ENCODE assay signal across 31 cellular contexts in genomic region chr22:37403267-37403960, GRCh38. TPM values are rescaled to one million over a fixed set of nuclear protein-coding genes. Genes with fewer than 3 reads are reported as not detected.
DNase-seq lines count a peak whose midpoint lies in the region; ATAC-seq and TF ChIP-seq lines count a peak whose summit lies in the region.
"Had no signal": no experiment of that assay in that cellular context is flagged by ENCODE, and none has a peak within 500 bp of the region (broad histone marks: within the 10 kb centered on the region; RNA-seq: fewer than 3 reads in every experiment).

No MANE protein-coding gene starts in this region.

- intact Hi-C loops in posterior vena cava (cut with DNase I): no loop called here

- no peak overlapping the region for H3K27ac ChIP-seq in SK-N-SH (ENCODE audit: low read depth in 2 of 2, low read length in 1 of 2)
- H3K27ac ChIP-seq: A549, breast epithelium, colonic mucosa, heart right ventricle, neutrophil, sigmoid colon, SJSA1, thoracic aorta, uterus had no signal

- peaks cover 9% of the 10 kb centered on the region for H3K27me3 Mint-ChIP-seq in glutamatergic neuron (ENCODE audit: unreplicated experiment)
- H3K27me3 Mint-ChIP-seq: activated CD4-positive, alpha-beta memory T cell treated with anti-CD3 and anti-CD28 coated beads for 36 hours had no signal

- no peaks in the 10 kb centered on the region for H3K27me3 ChIP-seq in SK-N-SH (ENCODE audit: insufficient read depth)
- H3K27me3 ChIP-seq: colonic mucosa, neutrophil, uterus had no signal

- DNase-seq in SK-N-SH: peak; percentile 76
- DNase-seq in NCI-H82 treated with DMSO at 0.1 percent for 48 hours (lab: John Stamatoyannopoulos, UW; ENCODE audit: unreplicated experiment): peak; percentile 4
- peak; percentile 79 for DNase-seq in glutamatergic neuron
- DNase-seq in posterior vena cava (ENCODE audit: low spot score): no peak
- DNase-seq in GM19238 (ENCODE audit: insufficient read length, low spot score): no peak
- DNase-seq: activated CD4-positive, alpha-beta memory T cell treated with anti-CD3 and anti-CD28 coated beads for 36 hours; activated CD4-positive, CD25-positive, alpha-beta regulatory T cell treated with anti-CD3 and anti-CD28 coated beads, Interleukin-2, amount 50 U/mL, for 72 hours; activated CD8-positive, alpha-beta memory T cell treated with anti-CD3 and anti-CD28 coated beads, Interleukin-2, amount 50 U/mL, for 4 hours; activated naive CD4-positive, alpha-beta T cell treated with anti-CD3 and anti-CD28 coated beads, Interleukin-2, amount 10 ng/mL, durations not matched to agents 7 days and 5 days; amniotic stem cell; CD4-positive, alpha-beta memory T cell; colonic mucosa; effector memory CD8-positive, alpha-beta T cell; foreskin fibroblast; heart right ventricle; left cardiac atrium; NCI-H510A; sigmoid colon; stimulated activated naive CD8-positive, alpha-beta T cell treated with anti-CD3 and anti-CD28 coated beads, Interleukin-15, Interleukin-2, amounts not matched to agents 100 U/mL and 50 U/mL, for 24 hours; uterus had no signal

- peak overlapping the region; percentile 87 for H3K27ac Mint-ChIP-seq in glutamatergic neuron (ENCODE audit: unreplicated experiment)
- H3K27ac Mint-ChIP-seq: activated CD4-positive, alpha-beta memory T cell treated with anti-CD3 and anti-CD28 coated beads for 36 hours; activated naive CD4-positive, alpha-beta T cell treated with anti-CD3 and anti-CD28 coated beads, Interleukin-2, amount 10 ng/mL, durations not matched to agents 7 days and 5 days; effector memory CD8-positive, alpha-beta T cell; T-helper 1 cell treated with Interleukin-12 subunit alpha and Interleukin-12 subunit beta and Interleukin-4 antibody, amounts not matched to agents 30 μg/mL and 1 μg/mL, for 36 hours had no signal

- no peaks in the 10 kb centered on the region for H4K20me1 ChIP-seq in SK-N-SH (ENCODE audit: insufficient read depth)

- no peak overlapping the region for H3K9ac ChIP-seq in SK-N-SH

- ATAC-seq in SK-N-SH treated with all-trans-retinoic acid at 6 μM for 48 hours (no peak), HG02852 (IDR thresholded peaks at IDR 0.05; ENCODE audit: unreplicated experiment) (no peak), HG02623 (IDR thresholded peaks at IDR 0.05; ENCODE audit: unreplicated experiment) (no peak)
- ATAC-seq: A549; effector memory CD8-positive, alpha-beta T cell; esophagus mucosa; heart right ventricle; K562; left cardiac atrium; stimulated activated naive CD8-positive, alpha-beta T cell treated with anti-CD3 and anti-CD28 coated beads, Interleukin-15, Interleukin-2, amounts not matched to agents 100 U/mL and 50 U/mL, for 24 hours had no signal

- H3K4me1 Mint-ChIP-seq in glutamatergic neuron (ENCODE audit: low read depth, unreplicated experiment): peaks cover 49% of the 10 kb centered on the region
- H3K4me1 Mint-ChIP-seq: activated naive CD4-positive, alpha-beta T cell treated with anti-CD3 and anti-CD28 coated beads, Interleukin-2, amount 10 ng/mL, durations not matched to agents 7 days and 5 days; CD4-positive, alpha-beta memory T cell had no signal

- CTCF ChIA-PET in SK-N-SH (lab: Yijun Ruan, JAX): interaction anchor here (0.6 to 2.4 kb wide), 5 partner anchors 25 to 189 kb away, joined by 3 to 16 read pairs (median 4); no protein-coding TSS in a partner anchor

- no peak overlapping the region for H3K4me2 ChIP-seq in SK-N-SH
- H3K4me2 ChIP-seq: A549 had no signal

- no peak overlapping the region for H2AFZ ChIP-seq in SK-N-SH (ENCODE audit: low read depth)

- no peaks in the 10 kb centered on the region for H3K36me3 ChIP-seq in SK-N-SH (replicated peaks in 1 of 2; ENCODE audit: control insufficient read depth in 1 of 2, insufficient read depth in 2 of 2, low read length in 1 of 2)
- H3K36me3 ChIP-seq: breast epithelium, colonic mucosa, heart right ventricle, neutrophil, sigmoid colon, SJSA1, thoracic aorta, uterus had no signal

- H3K4me3 Mint-ChIP-seq in glutamatergic neuron (ENCODE audit: unreplicated experiment): peak overlapping the region; percentile 74
- H3K4me3 Mint-ChIP-seq: activated CD4-positive, alpha-beta memory T cell treated with anti-CD3 and anti-CD28 coated beads for 36 hours; activated naive CD4-positive, alpha-beta T cell treated with anti-CD3 and anti-CD28 coated beads, Interleukin-2, amount 10 ng/mL, durations not matched to agents 7 days and 5 days; CD4-positive, alpha-beta memory T cell; effector memory CD8-positive, alpha-beta T cell; T-helper 1 cell treated with Interleukin-12 subunit alpha and Interleukin-12 subunit beta and Interleukin-4 antibody, amounts not matched to agents 30 μg/mL and 1 μg/mL, for 36 hours had no signal

- H3K9me3 Mint-ChIP-seq in glutamatergic neuron (ENCODE audit: unreplicated experiment): peaks cover 6% of the 10 kb centered on the region
- H3K9me3 Mint-ChIP-seq: activated CD4-positive, alpha-beta memory T cell treated with anti-CD3 and anti-CD28 coated beads for 36 hours; activated naive CD4-positive, alpha-beta T cell treated with anti-CD3 and anti-CD28 coated beads, Interleukin-2, amount 10 ng/mL, durations not matched to agents 7 days and 5 days; effector memory CD8-positive, alpha-beta T cell; T-helper 1 cell treated with Interleukin-12 subunit alpha and Interleukin-12 subunit beta and Interleukin-4 antibody, amounts not matched to agents 30 μg/mL and 1 μg/mL, for 36 hours had no signal

- WGBS in SK-N-SH (ENCODE audit: low lambda C conversion rate): 56% methylated on average over 10 of the region's 26 CpGs

- H3K36me3 Mint-ChIP-seq in glutamatergic neuron (ENCODE audit: unreplicated experiment): no peaks in the 10 kb centered on the region
- H3K36me3 Mint-ChIP-seq: activated CD4-positive, alpha-beta memory T cell treated with anti-CD3 and anti-CD28 coated beads for 36 hours; activated naive CD4-positive, alpha-beta T cell treated with anti-CD3 and anti-CD28 coated beads, Interleukin-2, amount 10 ng/mL, durations not matched to agents 7 days and 5 days; CD4-positive, alpha-beta memory T cell had no signal

- no peak for TF ChIP-seq RAD21 in SK-N-SH (IDR thresholded peaks at IDR 0.05; ENCODE audit: low read length)

- no peaks in the 10 kb centered on the region for H3F3A ChIP-seq in SK-N-SH (replicated peaks; ENCODE audit: insufficient read depth)

- H3K79me2 ChIP-seq in SK-N-SH (ENCODE audit: insufficient read depth): no peaks in the 10 kb centered on the region

- no peaks in the 10 kb centered on the region for H3K9me2 ChIP-seq in SK-N-SH

- TF ChIP-seq CTCF in SK-N-SH (IDR thresholded peaks at IDR 0.05): no peak
- no peak for TF ChIP-seq CTCF in glutamatergic neuron (IDR thresholded peaks at IDR 0.05; ENCODE audit: partially characterized antibody, unreplicated experiment)

- no peak for TF ChIP-seq EP300 in SK-N-SH (IDR thresholded peaks at IDR 0.05; ENCODE audit: borderline replicate concordance in 1 of 2, low read depth in 1 of 2, low read length in 1 of 2)

- peaks cover 0 to 4% of the 10 kb centered on the region in 2 experiments; a peak in 1 of 4 replicates for H3K4me1 ChIP-seq in SK-N-SH (ENCODE audit: control insufficient read depth in 1 of 2, insufficient read depth in 2 of 2, low read depth in 1 of 2, low read length in 1 of 2)
- H3K4me1 ChIP-seq: A549, colonic mucosa, SJSA1, uterus had no signal

- H3K9me3 ChIP-seq in SK-N-SH: no peaks in the 10 kb centered on the region
- H3K9me3 ChIP-seq: A549, breast epithelium, colonic mucosa, heart right ventricle, neutrophil, sigmoid colon, SJSA1, thoracic aorta, uterus had no signal

- POLR2A ChIA-PET in SK-N-SH (lab: Yijun Ruan, JAX): no interaction called here

- H3K4me3 ChIP-seq in SK-N-SH (ENCODE audit: low read depth in 2 of 2, low read length in 1 of 2): no peak overlapping the region
- H3K4me3 ChIP-seq: A549, breast epithelium, colonic mucosa, heart right ventricle, K562, sigmoid colon, SJSA1, thoracic aorta, uterus had no signal

TF ChIP-seq in SK-N-SH, 30 proteins besides CTCF, POLR2A, EP300 and RAD21 (continues in another document):
- TF ChIP-seq YY1 (IDR thresholded peaks at IDR 0.05; ENCODE audit: low read depth) (no peak), USF2 (IDR thresholded peaks at IDR 0.05; ENCODE audit: borderline replicate concordance, low read depth, low read length) (no peak), CHD2 (IDR thresholded peaks at IDR 0.05; ENCODE audit: low read length, partially characterized antibody) (no peak), SMC3 (IDR thresholded peaks at IDR 0.05; ENCODE audit: low read depth, low read length) (no peak), RFX5 (IDR thresholded peaks at IDR 0.05; ENCODE audit: low read length) (no peak)

TF ChIP-seq in SK-N-SH treated with all-trans-retinoic acid at 6 μM for 48 hours, 23 proteins besides CTCF, POLR2A, EP300 and RAD21 (continues in another document):
- TF ChIP-seq ARNTL (CRISPR knock-in tag; IDR thresholded peaks at IDR 0.05; ENCODE audit: borderline replicate concordance, low read depth): no peak
- no peak for TF ChIP-seq ISL1 (CRISPR knock-in tag; IDR thresholded peaks at IDR 0.05)
- no peak for TF ChIP-seq RARB (CRISPR knock-in tag; IDR thresholded peaks at IDR 0.05)
- no peak for TF ChIP-seq TCF4 (CRISPR knock-in tag; IDR thresholded peaks at IDR 0.05; ENCODE audit: borderline replicate concordance)
- TF ChIP-seq GLIS3 (CRISPR knock-in tag; IDR thresholded peaks at IDR 0.05): no peak
- TF ChIP-seq ZNF70 (CRISPR knock-in tag; IDR thresholded peaks at IDR 0.05): no peak
- TF ChIP-seq OSR1 (CRISPR knock-in tag; IDR thresholded peaks at IDR 0.05): no peak

RNA-seq across cellular contexts. Expression of gene ELFN2, which starts 23.9 kb away (rescaled TPM):
- 2.4 and 2.8 TPM in 2 replicates for polyA plus RNA-seq in SK-N-SH (2012; rRNA removed)
- polyA plus RNA-seq in SK-N-SH (2012; cell fraction: cytosol; rRNA removed): 1.0 and 1.4 TPM in 2 replicates
- polyA plus RNA-seq in SK-N-SH (2012; cell fraction: nucleus; rRNA removed): 10.1 and 10.5 TPM in 2 replicates
- 7.3 TPM for total RNA-seq in glutamatergic neuron (ENCODE audit: unreplicated experiment)
- total RNA-seq in posterior vena cava: under 1 TPM; 0.05 to 0.10 TPM
- total RNA-seq: breast epithelium, esophagus mucosa, K562, thoracic aorta had no signal
- polyA plus RNA-seq: CD4-positive, alpha-beta memory T cell; K562 had no signal

Comparison
In these comparisons a context has a peak if more than half of its experiments do, and no peak if none do; other contexts are left out.
1. DNase-seq: peak in SK-N-SH (single experiment), NCI-H82 treated with DMSO at 0.1 percent for 48 hours (single experiment) and glutamatergic neuron (single experiment); none in posterior vena cava (single experiment) and GM19238 (single experiment).